8 cellular contexts compared by ENCODE assay signal in genomic region chr19:20051841-20052768, GRCh38. TPM values are rescaled to one million over a fixed set of nuclear protein-coding genes. Genes with fewer than 3 reads are reported as not detected.
DNase-seq lines count a peak whose midpoint lies in the region; ATAC-seq and TF ChIP-seq lines count a peak whose summit lies in the region.

No MANE protein-coding gene starts in this region.

- TF ChIP-seq CTCF in SU-DHL-6 (IDR thresholded peaks at IDR 0.05; ENCODE audit: insufficient read depth, low read length, poor library complexity, severe bottlenecking), result no peak
- TF ChIP-seq CTCF in upper lobe of left lung (IDR thresholded peaks at IDR 0.05), result peak in 3 of 6 experiments; percentile 25 to 46 (median 33)

- H3K4me3 ChIP-seq in SU-DHL-6 (ENCODE audit: insufficient read depth, low read length, poor library complexity, severe bottlenecking), result peak overlapping the region; percentile 61
- peak overlapping the region; percentile 51 to 65 (median 58) for H3K4me3 ChIP-seq in upper lobe of left lung

- H3K79me2 ChIP-seq in SU-DHL-6 (ENCODE audit: insufficient read depth, low read length), result no peaks in the 10 kb centered on the region

- no peaks in the 10 kb centered on the region for H3K27me3 ChIP-seq in SU-DHL-6 (ENCODE audit: low read length)
- H3K27me3 ChIP-seq in upper lobe of left lung, result no peaks in the 10 kb centered on the region

- H3K27ac ChIP-seq in SU-DHL-6 (ENCODE audit: low read depth, low read length) (no peak overlapping the region), angular gyrus (ENCODE audit: low read depth, low read length) (peak overlapping the region; percentile 63), upper lobe of left lung (peak overlapping the region; percentile 76 to 86 (median 82))

- H3K9ac ChIP-seq in SU-DHL-6 (ENCODE audit: low read length), result peak overlapping the region; percentile 62

- H3K9me3 ChIP-seq in SU-DHL-6 (ENCODE audit: insufficient read depth, low read length) (no peaks in the 10 kb centered on the region), upper lobe of left lung (no peaks in the 10 kb centered on the region)

- H3K4me1 ChIP-seq in upper lobe of left lung, result peaks cover 0 to 12% (median 4%) of the 10 kb centered on the region in 4 donors

- intact Hi-C loops in left ventricle myocardium superior (cut with micrococcal nuclease) (no loop called here), posterior vena cava (cut with DNase I) (no loop called here)

- peak; percentile 97 for ATAC-seq in GM21576 (IDR thresholded peaks at IDR 0.05; ENCODE audit: unreplicated experiment)
- ATAC-seq in left ventricle myocardium superior, result peak; percentile 99
- peak; percentile 98 to 99 for ATAC-seq in upper lobe of left lung (ENCODE audit: low FRiP score in 2 of 2)

- H3K9me2 ChIP-seq in SU-DHL-6 (replicated peaks; ENCODE audit: insufficient read depth, low read length), result no peaks in the 10 kb centered on the region

- H3K36me3 ChIP-seq in SU-DHL-6 (ENCODE audit: low read length), result no peaks in the 10 kb centered on the region
- no peaks in the 10 kb centered on the region for H3K36me3 ChIP-seq in upper lobe of left lung

- TF ChIP-seq EP300 in upper lobe of left lung (IDR thresholded peaks at IDR 0.05), result no peak

- H3F3A ChIP-seq in SU-DHL-6 (ENCODE audit: insufficient read depth), result no peaks in the 10 kb centered on the region

- peak; percentile 89 for DNase-seq in D341Med (ENCODE audit: low spot score)
- DNase-seq in Kasumi-1 (lab: John Stamatoyannopoulos, UW), result peak; percentile 95
- DNase-seq in left ventricle myocardium superior, result peak; percentile 97
- peak; percentile 98 for DNase-seq in posterior vena cava (ENCODE audit: low spot score)
- peak; percentile 97 to 99 for DNase-seq in upper lobe of left lung

- H3K4me2 ChIP-seq in SU-DHL-6 (ENCODE audit: low read depth, low read length, poor library complexity, severe bottlenecking), result peak overlapping the region; percentile 58

- peak in 3 of 4 donors; percentile 20 to 57 (median 31) for TF ChIP-seq POLR2A in upper lobe of left lung (IDR thresholded peaks at IDR 0.05)

- 0 to 1% methylated on average over 10 to 43 of the region's 43 CpGs for WGBS in upper lobe of left lung, 2 donors

- no peaks in the 10 kb centered on the region for H4K20me1 ChIP-seq in SU-DHL-6 (ENCODE audit: low read depth, low read length)

- peak overlapping the region; percentile 97 for H2AFZ ChIP-seq in SU-DHL-6 (ENCODE audit: low read depth, low read length, severe bottlenecking)

RNA-seq across cellular contexts. Expression of gene ZNF682, which starts 12.8 kb away (rescaled TPM):
- 6.6 TPM for total RNA-seq in left ventricle myocardium superior
- total RNA-seq in posterior vena cava, result 1 to 10 TPM; 5.5 to 7.1 TPM
- total RNA-seq in upper lobe of left lung, result 10 to 100 TPM in 1 of 6 donors, 1 to 10 TPM in 5; 4.1 to 10.8 (median 5.9) TPM

RNA-seq across cellular contexts. Expression of gene ZNF90, which starts 25.7 kb away (rescaled TPM):
- 0.59 TPM for total RNA-seq in left ventricle myocardium superior
- 1 to 10 TPM; 2.5 TPM for total RNA-seq in posterior vena cava
- total RNA-seq in upper lobe of left lung, result 10 to 100 TPM in 3 of 6 donors, 1 to 10 TPM in 3; 3.5 to 36.7 (median 10.2) TPM
